In the genomic region with DNA sequence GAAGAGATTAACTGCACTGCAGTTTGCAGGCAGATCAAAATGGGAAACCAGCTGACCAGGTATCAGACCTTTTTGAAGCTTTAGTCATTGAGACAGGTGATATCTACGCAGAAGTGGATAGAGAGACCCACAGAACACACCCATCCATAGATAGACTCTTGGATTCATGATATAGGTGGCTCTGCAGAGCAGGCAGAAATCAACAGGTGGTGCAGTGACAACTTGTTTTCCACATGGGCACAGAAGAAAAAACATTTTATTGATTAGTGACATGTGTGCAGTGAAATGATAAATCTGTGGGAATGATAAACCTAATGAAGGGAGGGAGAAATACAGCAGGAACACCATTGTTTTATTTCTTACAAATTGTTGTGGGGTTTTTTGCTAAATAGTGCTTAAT, we compare ENCODE assay signal across 19 cellular contexts.
"Had no signal": no experiment of that assay in that cellular context is flagged by ENCODE, and none has a peak within 500 bp of the region (broad histone marks: within the 10 kb centered on the region; RNA-seq: fewer than 3 reads in every experiment).

No MANE protein-coding gene starts in this region.

- H3K9ac ChIP-seq: parathyroid adenoma had no signal

- DNase-seq: activated CD4-positive, alpha-beta T cell treated with anti-CD3 and anti-CD28 coated beads for 36 hours; activated CD4-positive, alpha-beta T cell treated with anti-CD3 and anti-CD28 coated beads, Interleukin-2, amount 50 U/mL, for 48 hours; activated gamma-delta T cell treated with Interleukin-2 at 50 U/mL for 16 hours; adrenal gland; cerebellar nuclear complex; cortex of kidney; heart right ventricle; mesendoderm; naive thymus-derived CD8-positive, alpha-beta T cell; stimulated activated naive CD8-positive, alpha-beta T cell treated with anti-CD3 and anti-CD28 coated beads, Interleukin-15, amount 100 ng/mL, for 72 hours; trophoblast cell had no signal

- H3K9me3 Mint-ChIP-seq: activated naive CD4-positive, alpha-beta T cell treated with anti-CD3 and anti-CD28 coated beads, Interleukin-2, amount 50 U/mL, for 72 hours; naive thymus-derived CD8-positive, alpha-beta T cell; stimulated activated naive CD8-positive, alpha-beta T cell treated with anti-CD3 and anti-CD28 coated beads, Interleukin-15, amount 100 ng/mL, for 72 hours had no signal

- H2AFZ ChIP-seq: parathyroid adenoma had no signal

- H3K36me3 ChIP-seq: adrenal gland, breast epithelium, heart right ventricle, vagina had no signal

- FAIRE-seq: astrocyte, endometrium, frontal cortex, TTC549 had no signal

- H3K27me3 Mint-ChIP-seq: activated CD4-positive, alpha-beta T cell treated with anti-CD3 and anti-CD28 coated beads for 36 hours; naive thymus-derived CD8-positive, alpha-beta T cell; stimulated activated naive CD8-positive, alpha-beta T cell treated with anti-CD3 and anti-CD28 coated beads, Interleukin-15, amount 100 ng/mL, for 72 hours had no signal

- H3K27ac Mint-ChIP-seq: activated CD4-positive, alpha-beta T cell treated with anti-CD3 and anti-CD28 coated beads for 36 hours; activated naive CD4-positive, alpha-beta T cell treated with anti-CD3 and anti-CD28 coated beads, Interleukin-2, amount 50 U/mL, for 72 hours had no signal

- H3K4me1 ChIP-seq: breast epithelium had no signal

- H3K4me3 ChIP-seq: adrenal gland, breast epithelium, heart right ventricle, vagina had no signal

- H3K4me3 Mint-ChIP-seq: activated CD4-positive, alpha-beta T cell treated with anti-CD3 and anti-CD28 coated beads for 36 hours; naive thymus-derived CD8-positive, alpha-beta T cell; stimulated activated naive CD8-positive, alpha-beta T cell treated with anti-CD3 and anti-CD28 coated beads, Interleukin-15, amount 100 ng/mL, for 72 hours had no signal

- H3K27ac ChIP-seq: adrenal gland, breast epithelium, parathyroid adenoma, vagina had no signal

- ATAC-seq: activated CD4-positive, alpha-beta T cell treated with anti-CD3 and anti-CD28 coated beads for 36 hours; activated naive CD4-positive, alpha-beta T cell treated with anti-CD3 and anti-CD28 coated beads, Interleukin-2, amount 50 U/mL, for 72 hours; heart right ventricle; naive thymus-derived CD8-positive, alpha-beta T cell; stimulated activated naive CD8-positive, alpha-beta T cell treated with anti-CD3 and anti-CD28 coated beads, Interleukin-15, amount 100 ng/mL, for 72 hours had no signal

- H3K27me3 ChIP-seq: adrenal gland, breast epithelium, heart right ventricle, vagina had no signal

- H3K9me3 ChIP-seq: adrenal gland, breast epithelium, heart right ventricle, vagina had no signal
